1 cellular context compared by ENCODE assay signal in the genomic region with DNA sequence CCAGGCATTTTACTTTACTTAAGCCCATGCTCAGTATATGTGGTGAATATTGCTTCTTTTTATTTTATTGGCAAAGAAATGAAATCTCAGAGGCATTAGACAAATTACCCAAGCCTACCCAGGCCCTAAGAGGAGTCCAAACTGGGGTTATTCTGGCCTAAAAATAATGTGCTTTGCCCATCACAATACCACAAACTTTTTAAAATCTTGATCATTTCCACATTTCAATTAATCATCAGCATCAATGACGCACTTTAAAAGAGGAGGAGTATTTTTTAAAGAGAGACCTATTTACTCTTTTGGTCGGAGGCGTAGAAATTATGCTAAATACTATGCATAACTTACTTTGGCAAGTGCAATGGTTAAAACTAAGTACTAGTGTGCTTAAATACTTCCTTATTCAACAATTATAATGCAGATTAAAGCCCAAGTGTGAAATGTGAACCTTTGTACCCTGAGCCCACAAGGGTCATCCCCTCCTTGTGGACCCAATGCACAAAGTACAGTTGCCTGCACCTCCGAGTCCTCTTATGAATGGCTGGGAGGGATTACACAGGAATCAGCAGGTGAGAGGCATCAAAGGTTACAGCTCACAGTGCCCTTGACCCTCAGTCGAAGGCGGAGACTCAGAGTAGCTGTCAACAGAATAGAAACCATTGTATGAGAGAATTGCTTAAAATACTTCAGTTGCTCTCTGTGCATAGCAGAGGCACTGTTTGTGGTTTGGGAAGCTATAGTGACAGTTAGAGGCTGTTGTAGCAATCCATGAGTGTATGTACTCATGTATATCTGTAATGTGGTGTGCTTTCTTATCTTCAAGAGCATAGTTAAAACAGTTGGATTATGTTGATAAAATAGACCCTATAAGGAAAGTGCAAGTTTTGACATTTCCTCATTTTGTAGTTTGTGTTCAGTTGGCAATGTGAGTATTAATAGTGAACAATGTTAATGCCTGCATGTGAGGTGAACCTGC.
TF ChIP-seq lines count a peak whose summit lies in the region.

No MANE protein-coding gene starts in this region.

TF ChIP-seq in GM12878, 131 proteins besides CTCF, POLR2A, EP300 and RAD21 (continued from another document):
- TF ChIP-seq TARDBP (IDR thresholded peaks at IDR 0.05; ENCODE audit: borderline replicate concordance) (no peak), NBN (IDR thresholded peaks at IDR 0.05) (peak; percentile 75; the same call in 1 of the 2 replicates), CHD1 (IDR thresholded peaks at IDR 0.05; ENCODE audit: low read depth, low read length) (no peak), EGR1 (IDR thresholded peaks at IDR 0.05; ENCODE audit: borderline replicate concordance in 1 of 2, low read depth in 2 of 2, low read length in 2 of 2) (no peak), PML (IDR thresholded peaks at IDR 0.05; ENCODE audit: low read length) (peak; percentile 63; the same call in 1 of the 2 replicates), FOXK2 (IDR thresholded peaks at IDR 0.05) (no peak), KDM1A (IDR thresholded peaks at IDR 0.05; ENCODE audit: borderline replicate concordance) (no peak), FOXM1 (IDR thresholded peaks at IDR 0.05; ENCODE audit: low read depth, low read length) (peak; percentile 87), ASH2L (IDR thresholded peaks at IDR 0.05; ENCODE audit: borderline replicate concordance, low read depth) (no peak), MEF2B (IDR thresholded peaks at IDR 0.05; ENCODE audit: partially characterized antibody, poor library complexity, severe bottlenecking) (peak; percentile 69), IRF3 (IDR thresholded peaks at IDR 0.05) (no peak), ZNF217 (IDR thresholded peaks at IDR 0.05) (no peak; the same call in 1 of the 2 replicates), CREB1 (IDR thresholded peaks at IDR 0.05; ENCODE audit: low read depth) (peak; percentile 46; the same call in 1 of the 2 replicates), BCL3 (IDR thresholded peaks at IDR 0.05; ENCODE audit: borderline replicate concordance, insufficient read depth, low read depth, low read length, poor library complexity, severe bottlenecking) (peak; percentile 56), SMARCA5 (IDR thresholded peaks at IDR 0.05) (peak; percentile 41; the same call in 1 of the 2 replicates), ZBTB33 (IDR thresholded peaks at IDR 0.05) (no peak), ATF3 (IDR thresholded peaks at IDR 0.05; ENCODE audit: borderline replicate concordance, extremely low read depth, low read depth, low read length) (no peak), RELA (IDR thresholded peaks at IDR 0.05; ENCODE audit: borderline replicate concordance, partially characterized antibody) (no peak), SUPT20H (IDR thresholded peaks at IDR 0.05; ENCODE audit: borderline replicate concordance, control insufficient read depth, low read depth, low read length) (no peak), USF1 (IDR thresholded peaks at IDR 0.05; ENCODE audit: borderline replicate concordance, extremely low read length, insufficient read depth, low read depth, low read length) (no peak)
- TF ChIP-seq, protein P1, sequence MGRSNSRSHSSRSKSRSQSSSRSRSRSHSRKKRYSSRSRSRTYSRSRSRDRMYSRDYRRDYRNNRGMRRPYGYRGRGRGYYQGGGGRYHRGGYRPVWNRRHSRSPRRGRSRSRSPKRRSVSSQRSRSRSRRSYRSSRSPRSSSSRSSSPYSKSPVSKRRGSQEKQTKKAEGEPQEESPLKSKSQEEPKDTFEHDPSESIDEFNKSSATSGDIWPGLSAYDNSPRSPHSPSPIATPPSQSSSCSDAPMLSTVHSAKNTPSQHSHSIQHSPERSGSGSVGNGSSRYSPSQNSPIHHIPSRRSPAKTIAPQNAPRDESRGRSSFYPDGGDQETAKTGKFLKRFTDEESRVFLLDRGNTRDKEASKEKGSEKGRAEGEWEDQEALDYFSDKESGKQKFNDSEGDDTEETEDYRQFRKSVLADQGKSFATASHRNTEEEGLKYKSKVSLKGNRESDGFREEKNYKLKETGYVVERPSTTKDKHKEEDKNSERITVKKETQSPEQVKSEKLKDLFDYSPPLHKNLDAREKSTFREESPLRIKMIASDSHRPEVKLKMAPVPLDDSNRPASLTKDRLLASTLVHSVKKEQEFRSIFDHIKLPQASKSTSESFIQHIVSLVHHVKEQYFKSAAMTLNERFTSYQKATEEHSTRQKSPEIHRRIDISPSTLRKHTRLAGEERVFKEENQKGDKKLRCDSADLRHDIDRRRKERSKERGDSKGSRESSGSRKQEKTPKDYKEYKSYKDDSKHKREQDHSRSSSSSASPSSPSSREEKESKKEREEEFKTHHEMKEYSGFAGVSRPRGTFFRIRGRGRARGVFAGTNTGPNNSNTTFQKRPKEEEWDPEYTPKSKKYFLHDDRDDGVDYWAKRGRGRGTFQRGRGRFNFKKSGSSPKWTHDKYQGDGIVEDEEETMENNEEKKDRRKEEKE (IDR thresholded peaks at IDR 0.05): no peak
